1 cellular context compared by ENCODE assay signal in genomic region chr3:121863247-121863646, GRCh38. TPM values are rescaled to one million over a fixed set of nuclear protein-coding genes. Genes with fewer than 3 reads are reported as not detected.
"Had no signal": no experiment of that assay in that cellular context is flagged by ENCODE, and none has a peak within 500 bp of the region (broad histone marks: within the 10 kb centered on the region; RNA-seq: fewer than 3 reads in every experiment).

No MANE protein-coding gene starts in this region.

RNA-seq across cellular contexts. Expression of gene SLC15A2, which starts 31.0 kb away (rescaled TPM):
- total RNA-seq: GM23248 had no signal
